In genomic region chr1:230728710-230729392, GRCh38 we compare ENCODE assay signal across 14 cellular contexts. TPM values are rescaled to one million over a fixed set of nuclear protein-coding genes. Genes with fewer than 3 reads are reported as not detected.
DNase-seq lines count a peak whose midpoint lies in the region; ATAC-seq and TF ChIP-seq lines count a peak whose summit lies in the region.
"Had no signal": no experiment of that assay in that cellular context is flagged by ENCODE, and none has a peak within 500 bp of the region (broad histone marks: within the 10 kb centered on the region; RNA-seq: fewer than 3 reads in every experiment).

No MANE protein-coding gene starts in this region.

- peaks cover 44% of the 10 kb centered on the region for H3K27me3 Mint-ChIP-seq in T-helper 17 cell

- ATAC-seq in T-helper 17 cell (no peak), SK-N-SH treated with all-trans-retinoic acid at 6 μM for 48 hours (no peak), GM18861 (IDR thresholded peaks at IDR 0.05; ENCODE audit: unreplicated experiment) (no peak)
- ATAC-seq: upper lobe of right lung had no signal

- no peak overlapping the region for H3K27ac Mint-ChIP-seq in T-helper 17 cell
- H3K27ac Mint-ChIP-seq: activated B cell treated with CpG ODN at 0.5 μM for 24 hours; activated T-helper 1 cell treated with anti-CD3 and anti-CD28 coated beads, Interleukin-12 subunit alpha, Interleukin-12 subunit beta, Interleukin-2, Interleukin-4 antibody, amounts not matched to agents 30 ng/mL and 10 ng/mL and 1 ng/mL, durations not matched to agents 14 hours and 24 hours and 36 hours had no signal

- no peak overlapping the region for H3K4me3 Mint-ChIP-seq in T-helper 17 cell
- H3K4me3 Mint-ChIP-seq: activated B cell treated with CpG ODN at 0.5 μM for 24 hours; activated T-helper 1 cell treated with anti-CD3 and anti-CD28 coated beads, Interleukin-12 subunit alpha, Interleukin-12 subunit beta, Interleukin-2, Interleukin-4 antibody, amounts not matched to agents 30 ng/mL and 10 ng/mL and 1 ng/mL, durations not matched to agents 14 hours and 24 hours and 36 hours had no signal

- no peaks in the 10 kb centered on the region for H3K9me3 ChIP-seq in T-helper 17 cell (ENCODE audit: control insufficient read depth, low read length, poor library complexity, severe bottlenecking)
- H3K9me3 ChIP-seq: upper lobe of right lung had no signal

- H3K36me3 Mint-ChIP-seq in T-helper 17 cell (ENCODE audit: low read depth) = no peaks in the 10 kb centered on the region

- H3K4me1 Mint-ChIP-seq in T-helper 17 cell = no peaks in the 10 kb centered on the region
- H3K4me1 Mint-ChIP-seq: activated B cell treated with CpG ODN at 0.5 μM for 24 hours had no signal

- DNase-seq in Ammon's horn (ENCODE audit: low spot score) (peak; percentile 74), NCI-H69 (lab: John Stamatoyannopoulos, UW) (peak; percentile 79), fibroblast of gingiva (ENCODE audit: low read depth) (peak; percentile 81), mucosa of gallbladder (ENCODE audit: low spot score) (peak; percentile 57), T-helper 17 cell (no peak), DMS114 treated with DMSO at 0.1 percent for 48 hours (lab: John Stamatoyannopoulos, UW; ENCODE audit: unreplicated experiment) (no peak)
- DNase-seq: activated B cell treated with CpG ODN at 0.5 μM for 24 hours, KBM-7, NCI-H2171 treated with DMSO at 0.1 percent for 48 hours, upper lobe of right lung had no signal

TF ChIP-seq in SK-N-SH treated with all-trans-retinoic acid at 6 μM for 48 hours, 23 proteins besides CTCF, POLR2A, EP300 and RAD21:
- no peak for TF ChIP-seq ARNTL (CRISPR knock-in tag; IDR thresholded peaks at IDR 0.05; ENCODE audit: borderline replicate concordance, low read depth)
- no peak for TF ChIP-seq SNAI2 (CRISPR knock-in tag; IDR thresholded peaks at IDR 0.05)
TF ChIP-seq in SK-N-SH treated with all-trans-retinoic acid at 6 μM for 48 hours: peak in this region for 0.

RNA-seq across cellular contexts. Expression of gene AGT, which starts 14.9 kb away (rescaled TPM):
- total RNA-seq in mucosa of gallbladder (341 TPM), T-helper 17 cell (not detected)
- total RNA-seq: activated B cell treated with CpG ODN at 0.5 μM for 24 hours; activated T-helper 1 cell treated with anti-CD3 and anti-CD28 coated beads, Interleukin-12 subunit alpha, Interleukin-12 subunit beta, Interleukin-2, Interleukin-4 antibody, amounts not matched to agents 30 ng/mL and 10 ng/mL and 1 ng/mL, durations not matched to agents 14 hours and 24 hours and 36 hours; Daoy had no signal

RNA-seq across cellular contexts. Expression of gene CAPN9, which starts 18.3 kb away (rescaled TPM):
- total RNA-seq in mucosa of gallbladder (0.83 TPM), T-helper 17 cell (not detected)
- total RNA-seq: activated B cell treated with CpG ODN at 0.5 μM for 24 hours; activated T-helper 1 cell treated with anti-CD3 and anti-CD28 coated beads, Interleukin-12 subunit alpha, Interleukin-12 subunit beta, Interleukin-2, Interleukin-4 antibody, amounts not matched to agents 30 ng/mL and 10 ng/mL and 1 ng/mL, durations not matched to agents 14 hours and 24 hours and 36 hours; Daoy had no signal

Comparison
In these comparisons a context has a peak if more than half of its experiments do, and no peak if none do; other contexts are left out.
1. DNase-seq: peak in Ammon's horn (single experiment), NCI-H69 (single experiment), fibroblast of gingiva (single experiment) and mucosa of gallbladder (single experiment); none in T-helper 17 cell (0 of 3) and DMS114 treated with DMSO at 0.1 percent for 48 hours (single experiment).
2. RNA of gene AGT, which starts 14.9 kb away (total RNA-seq): 341 TPM in mucosa of gallbladder (single experiment); not detected in T-helper 17 cell; every median in the first group is over 100 times any median in the second.